Comparison of ENCODE assay signal across 12 cellular contexts in genomic region chr11:3153291-3153861, GRCh38. TPM values are rescaled to one million over a fixed set of nuclear protein-coding genes. Genes with fewer than 3 reads are reported as not detected.
DNase-seq lines count a peak whose midpoint lies in the region; ATAC-seq and TF ChIP-seq lines count a peak whose summit lies in the region.
"Had no signal": no experiment of that assay in that cellular context is flagged by ENCODE, and none has a peak within 500 bp of the region (broad histone marks: within the 10 kb centered on the region; RNA-seq: fewer than 3 reads in every experiment).

No MANE protein-coding gene starts in this region.

- H3K4me1 Mint-ChIP-seq in GM23338, result peaks cover 50% of the 10 kb centered on the region

- H3K27me3 ChIP-seq in HUES48 (ENCODE audit: control insufficient read depth, insufficient read depth, low read length), result no peaks in the 10 kb centered on the region
- H3K27me3 ChIP-seq in subcutaneous abdominal adipose tissue (ENCODE audit: control insufficient read depth in 5 of 5, insufficient read depth in 4 of 5, low read length in 5 of 5), result no peaks in the 10 kb centered on the region
- H3K27me3 ChIP-seq in GM23338 (ENCODE audit: insufficient read depth), result no peaks in the 10 kb centered on the region

- no peaks in the 10 kb centered on the region for H3K36me3 ChIP-seq in HUES48 (ENCODE audit: control insufficient read depth, insufficient read depth, low read length)
- peaks cover 0 to 10% (median 0%) of the 10 kb centered on the region in 5 donors for H3K36me3 ChIP-seq in subcutaneous abdominal adipose tissue (ENCODE audit: control insufficient read depth in 5 of 5, insufficient read depth in 5 of 5, low read length in 5 of 5)
- H3K36me3 ChIP-seq in GM23338 (ENCODE audit: insufficient read depth), result no peaks in the 10 kb centered on the region

- H3K9me3 Mint-ChIP-seq in GM23338, result no peaks in the 10 kb centered on the region
- H3K9me3 Mint-ChIP-seq: central memory CD8-positive, alpha-beta T cell; naive thymus-derived CD4-positive, alpha-beta T cell; stimulated activated naive CD8-positive, alpha-beta T cell treated with anti-CD3 and anti-CD28 coated beads, Interleukin-15, Interleukin-2, amounts not matched to agents 100 ng/mL and 50 ng/mL, for 24 hours had no signal

- peaks cover 9% of the 10 kb centered on the region for H3K27me3 Mint-ChIP-seq in GM23338 (ENCODE audit: insufficient read depth, low read depth, poor library complexity)
- H3K27me3 Mint-ChIP-seq: central memory CD8-positive, alpha-beta T cell; stimulated activated naive CD8-positive, alpha-beta T cell treated with anti-CD3 and anti-CD28 coated beads, Interleukin-15, Interleukin-2, amounts not matched to agents 100 ng/mL and 50 ng/mL, for 24 hours had no signal

- H3K36me3 Mint-ChIP-seq in GM23338 (ENCODE audit: low read depth), result no peaks in the 10 kb centered on the region; the same call in 2 of the 3 replicates
- H3K36me3 Mint-ChIP-seq: naive thymus-derived CD4-positive, alpha-beta T cell had no signal

- no peaks in the 10 kb centered on the region for H4K20me1 ChIP-seq in GM23338 (replicated peaks; ENCODE audit: insufficient read depth)

- H3F3A ChIP-seq in GM23338 (replicated peaks; ENCODE audit: low read depth), result no peaks in the 10 kb centered on the region

- H3K9ac ChIP-seq in HUES48 (ENCODE audit: low read depth, low read length) (no peak overlapping the region), subcutaneous abdominal adipose tissue (ENCODE audit: low read length in 5 of 5) (no peak overlapping the region)

- no peak overlapping the region; the same call in 1 of the 2 replicates for H3K27ac Mint-ChIP-seq in GM23338
- H3K27ac Mint-ChIP-seq: stimulated activated naive CD8-positive, alpha-beta T cell treated with anti-CD3 and anti-CD28 coated beads, Interleukin-15, Interleukin-2, amounts not matched to agents 100 ng/mL and 50 ng/mL, for 24 hours had no signal

- no peak overlapping the region for H2AFZ ChIP-seq in GM23338

- no peak overlapping the region for H3K4me2 ChIP-seq in GM23338

- H3K4me1 ChIP-seq in HUES48 (ENCODE audit: control insufficient read depth, insufficient read depth, low read length), result peaks cover 31% of the 10 kb centered on the region
- peaks cover 13 to 73% (median 71%) of the 10 kb centered on the region in 5 donors for H3K4me1 ChIP-seq in subcutaneous abdominal adipose tissue (ENCODE audit: control insufficient read depth in 5 of 5, insufficient read depth in 5 of 5, low read length in 5 of 5)
- H3K4me1 ChIP-seq in GM23338 (ENCODE audit: insufficient read depth), result peaks cover 6% of the 10 kb centered on the region; the same call in 1 of the 2 replicates

- ATAC-seq in HG02870 (IDR thresholded peaks at IDR 0.05; ENCODE audit: unreplicated experiment) (no peak), GM23338 (no peak), GM19023 (IDR thresholded peaks at IDR 0.05; ENCODE audit: unreplicated experiment) (no peak)

- DNase-seq in coronary artery (ENCODE audit: low spot score) (peak; percentile 94), medulla oblongata (ENCODE audit: extremely low spot score) (peak; percentile 63), GM23338 (ENCODE audit: low spot score) (no peak), NCI-H82 (lab: John Stamatoyannopoulos, UW) (no peak)
- DNase-seq: naive thymus-derived CD4-positive, alpha-beta T cell; NCI-H1417 treated with DMSO at 0.1 percent for 48 hours had no signal

- H3K27ac ChIP-seq in HUES48 (ENCODE audit: low read depth, low read length) (peak overlapping the region; percentile 28), coronary artery (peak overlapping the region; percentile 69 to 88), subcutaneous abdominal adipose tissue (ENCODE audit: low read depth, low read length) (peak overlapping the region; percentile 46), GM23338 (ENCODE audit: low read depth) (no peak overlapping the region)

- no peaks in the 10 kb centered on the region for H3K9me2 ChIP-seq in GM23338 (ENCODE audit: insufficient read depth)

- H3K79me2 ChIP-seq in GM23338 (replicated peaks; ENCODE audit: insufficient read depth), result no peaks in the 10 kb centered on the region

- H3K4me3 ChIP-seq in HUES48 (ENCODE audit: low read depth, low read length) (no peak overlapping the region), coronary artery (peak overlapping the region; percentile 55), subcutaneous abdominal adipose tissue (ENCODE audit: low read depth in 1 of 5, low read length in 5 of 5) (peak overlapping the region in 1 of 5 donors; percentile 11), GM23338 (no peak overlapping the region)

- H3K4me3 Mint-ChIP-seq in GM23338, result no peak overlapping the region; the same call in 2 of the 3 replicates
- H3K4me3 Mint-ChIP-seq: central memory CD8-positive, alpha-beta T cell; naive thymus-derived CD4-positive, alpha-beta T cell; stimulated activated naive CD8-positive, alpha-beta T cell treated with anti-CD3 and anti-CD28 coated beads, Interleukin-15, Interleukin-2, amounts not matched to agents 100 ng/mL and 50 ng/mL, for 24 hours had no signal

- TF ChIP-seq CTCF in coronary artery (IDR thresholded peaks at IDR 0.05) (no peak), GM23338 (conservative IDR thresholded peaks at IDR 0.05; ENCODE audit: low read depth in 2 of 2) (no peak)

- H3K9me3 ChIP-seq in HUES48 (ENCODE audit: control insufficient read depth, insufficient read depth, low read length) (no peaks in the 10 kb centered on the region), subcutaneous abdominal adipose tissue (ENCODE audit: control insufficient read depth in 5 of 5, low read length in 5 of 5) (no peaks in the 10 kb centered on the region)

TF ChIP-seq in GM23338, 12 proteins besides CTCF, POLR2A, EP300 and RAD21 (continues in another document):
- TF ChIP-seq EZH2 (IDR thresholded peaks at IDR 0.05; ENCODE audit: low read depth, unreplicated experiment) (no peak), EZH2phosphoT487 (IDR thresholded peaks at IDR 0.05; ENCODE audit: unreplicated experiment) (no peak), STAT1 (IDR thresholded peaks at IDR 0.05; ENCODE audit: unreplicated experiment) (no peak), JUNB (IDR thresholded peaks at IDR 0.05; ENCODE audit: unreplicated experiment) (no peak), ZNF462 (CRISPR knock-in tag; IDR thresholded peaks at IDR 0.05) (no peak), POLR2AphosphoS5 (IDR thresholded peaks at IDR 0.05; ENCODE audit: low read depth) (no peak)

RNA-seq across cellular contexts. Expression of gene OSBPL5, which starts 11.7 kb away (rescaled TPM):
- 8.1 and 12.0 TPM in 2 replicates for total RNA-seq in GM23338 (2014; rRNA removed; shearing (Covaris generic))
- 2.7 and 3.4 TPM in 2 replicates for polyA plus RNA-seq in GM23338 (2016; fragmentation: Nextera tagmentation; extraction: Ambion mirVana)

Comparison
In these comparisons a context has a peak if more than half of its experiments do, and no peak if none do; other contexts are left out.
1. DNase-seq: peak in coronary artery (single experiment) and medulla oblongata (single experiment); none in GM23338 (single experiment) and NCI-H82 (single experiment).